Comparison of ENCODE assay signal across 1 cellular context in the genomic region with DNA sequence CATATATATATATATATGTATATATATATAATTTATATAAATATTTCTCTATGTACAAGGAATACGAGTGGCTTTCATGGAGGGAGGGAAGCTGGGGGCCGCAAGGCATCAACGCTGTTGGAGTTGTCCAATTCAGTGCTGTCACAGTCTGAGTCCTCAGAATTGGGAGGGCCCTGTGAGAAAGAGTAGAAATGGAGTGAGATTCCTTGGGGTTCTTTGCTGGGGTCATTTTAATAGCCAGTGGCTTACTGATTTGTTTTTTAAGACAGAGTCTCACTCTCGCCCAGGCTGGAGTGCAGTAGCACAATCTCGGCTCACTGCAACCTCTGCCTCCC.
TF ChIP-seq lines count a peak whose summit lies in the region.

No MANE protein-coding gene starts in this region.

TF ChIP-seq in K562, 482 proteins besides CTCF, POLR2A, EP300 and RAD21:
- no peak for TF ChIP-seq NRF1 (conservative IDR thresholded peaks at IDR 0.05 in 1 of 2, IDR thresholded peaks at IDR 0.05 in 1 of 2)
- no peak for TF ChIP-seq ELF1 (tag; IDR thresholded peaks at IDR 0.05)
- TF ChIP-seq, protein P1, sequence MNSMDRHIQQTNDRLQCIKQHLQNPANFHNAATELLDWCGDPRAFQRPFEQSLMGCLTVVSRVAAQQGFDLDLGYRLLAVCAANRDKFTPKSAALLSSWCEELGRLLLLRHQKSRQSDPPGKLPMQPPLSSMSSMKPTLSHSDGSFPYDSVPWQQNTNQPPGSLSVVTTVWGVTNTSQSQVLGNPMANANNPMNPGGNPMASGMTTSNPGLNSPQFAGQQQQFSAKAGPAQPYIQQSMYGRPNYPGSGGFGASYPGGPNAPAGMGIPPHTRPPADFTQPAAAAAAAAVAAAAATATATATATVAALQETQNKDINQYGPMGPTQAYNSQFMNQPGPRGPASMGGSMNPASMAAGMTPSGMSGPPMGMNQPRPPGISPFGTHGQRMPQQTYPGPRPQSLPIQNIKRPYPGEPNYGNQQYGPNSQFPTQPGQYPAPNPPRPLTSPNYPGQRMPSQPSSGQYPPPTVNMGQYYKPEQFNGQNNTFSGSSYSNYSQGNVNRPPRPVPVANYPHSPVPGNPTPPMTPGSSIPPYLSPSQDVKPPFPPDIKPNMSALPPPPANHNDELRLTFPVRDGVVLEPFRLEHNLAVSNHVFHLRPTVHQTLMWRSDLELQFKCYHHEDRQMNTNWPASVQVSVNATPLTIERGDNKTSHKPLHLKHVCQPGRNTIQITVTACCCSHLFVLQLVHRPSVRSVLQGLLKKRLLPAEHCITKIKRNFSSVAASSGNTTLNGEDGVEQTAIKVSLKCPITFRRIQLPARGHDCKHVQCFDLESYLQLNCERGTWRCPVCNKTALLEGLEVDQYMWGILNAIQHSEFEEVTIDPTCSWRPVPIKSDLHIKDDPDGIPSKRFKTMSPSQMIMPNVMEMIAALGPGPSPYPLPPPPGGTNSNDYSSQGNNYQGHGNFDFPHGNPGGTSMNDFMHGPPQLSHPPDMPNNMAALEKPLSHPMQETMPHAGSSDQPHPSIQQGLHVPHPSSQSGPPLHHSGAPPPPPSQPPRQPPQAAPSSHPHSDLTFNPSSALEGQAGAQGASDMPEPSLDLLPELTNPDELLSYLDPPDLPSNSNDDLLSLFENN (IDR thresholded peaks at IDR 0.05; ENCODE audit: low read depth in 2 of 2, low read length in 2 of 2): no peak
- TF ChIP-seq THRAP3 (IDR thresholded peaks at IDR 0.05; ENCODE audit: borderline replicate concordance): no peak
- TF ChIP-seq MEIS2 (IDR thresholded peaks at IDR 0.05; ENCODE audit: partially characterized antibody): no peak
- peak; percentile 16; the same call in 1 of the 2 replicates for TF ChIP-seq POLR2AphosphoS2 (IDR thresholded peaks at IDR 0.05; ENCODE audit: low read length)
